ENCODE assay signal across 30 cellular contexts in the genomic region with DNA sequence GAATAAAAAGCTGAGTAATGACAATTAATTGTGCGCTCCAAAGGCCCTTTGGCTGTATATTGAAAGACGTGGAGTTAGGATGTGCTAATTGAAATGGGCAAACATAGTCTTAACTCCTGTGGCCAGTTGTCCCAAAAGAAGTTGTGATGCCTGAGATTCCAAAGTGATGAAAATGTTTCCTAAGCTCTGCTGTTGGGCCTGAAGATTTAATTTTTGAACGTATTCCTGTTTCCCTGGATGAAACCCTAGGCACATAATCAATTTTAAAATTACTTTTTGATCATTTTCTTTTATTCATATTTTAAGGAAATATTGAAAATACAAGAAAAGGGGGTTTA.
"Had no signal": no experiment of that assay in that cellular context is flagged by ENCODE, and none has a peak within 500 bp of the region (broad histone marks: within the 10 kb centered on the region; RNA-seq: fewer than 3 reads in every experiment).

No MANE protein-coding gene starts in this region.

- DNase-seq: activated CD4-positive, alpha-beta memory T cell treated with anti-CD3 and anti-CD28 coated beads for 36 hours; activated CD4-positive, alpha-beta T cell treated with anti-CD3 and anti-CD28 coated beads for 48 hours; activated CD8-positive, alpha-beta memory T cell treated with anti-CD3 and anti-CD28 coated beads, Interleukin-2, amount 50 U/mL, for 4 hours; activated effector memory CD4-positive, alpha-beta T cell treated with anti-CD3 and anti-CD28 coated beads, Interleukin-2, amount 50 U/mL, for 16 hours; activated naive CD4-positive, alpha-beta T cell treated with anti-CD3 and anti-CD28 coated beads for 36 hours; activated naive CD8-positive, alpha-beta T cell treated with anti-CD3 and anti-CD28 coated beads for 36 hours; activated T-cell treated with anti-CD3 and anti-CD28 coated beads, Interleukin-2, amount 50 U/mL, for 1 hour; caudate nucleus; cortex of kidney; effector memory CD8-positive, alpha-beta T cell; erythroblast; head of caudate nucleus; hippocampal formation; immature natural killer cell; naive thymus-derived CD8-positive, alpha-beta T cell; nucleus accumbens; psoas muscle; spleen; T-helper 9 cell; upper lobe of left lung; WERI-Rb-1 had no signal

- H3K79me2 ChIP-seq: parathyroid adenoma had no signal

- H3K4me3 ChIP-seq: psoas muscle, spleen, upper lobe of left lung had no signal

- H3K9ac ChIP-seq: parathyroid adenoma had no signal

- H3K27ac Mint-ChIP-seq: activated CD4-positive, alpha-beta memory T cell treated with anti-CD3 and anti-CD28 coated beads for 36 hours; activated naive CD4-positive, alpha-beta T cell treated with anti-CD3 and anti-CD28 coated beads for 36 hours; activated naive CD8-positive, alpha-beta T cell treated with anti-CD3 and anti-CD28 coated beads for 36 hours; activated T-helper 1 cell treated with anti-CD3 and anti-CD28 coated beads, Interleukin-12 subunit alpha, Interleukin-12 subunit beta, Interleukin-2, Interleukin-4 antibody, amounts not matched to agents 30 ng/mL and 10 ng/mL and 1 ng/mL, durations not matched to agents 14 hours and 24 hours and 36 hours; effector memory CD8-positive, alpha-beta T cell; immature natural killer cell; memory B cell; naive thymus-derived CD8-positive, alpha-beta T cell; stimulated activated naive CD8-positive, alpha-beta T cell treated with anti-CD3 and anti-CD28 coated beads, Interleukin-15, Interleukin-2, amounts not matched to agents 100 ng/mL and 50 ng/mL, for 24 hours; T-helper 1 cell treated with Interleukin-12 subunit alpha and Interleukin-12 subunit beta and Interleukin-4 antibody, amounts not matched to agents 30 μg/mL and 1 μg/mL, for 36 hours had no signal

- H3K36me3 Mint-ChIP-seq: activated CD4-positive, alpha-beta memory T cell treated with anti-CD3 and anti-CD28 coated beads for 36 hours; activated naive CD8-positive, alpha-beta T cell treated with anti-CD3 and anti-CD28 coated beads for 36 hours; immature natural killer cell; memory B cell; naive thymus-derived CD8-positive, alpha-beta T cell had no signal

- H3K36me3 ChIP-seq: spleen, upper lobe of left lung, WERI-Rb-1 had no signal

- H3K4me1 Mint-ChIP-seq: activated naive CD8-positive, alpha-beta T cell treated with anti-CD3 and anti-CD28 coated beads for 36 hours; immature natural killer cell; memory B cell; naive thymus-derived CD8-positive, alpha-beta T cell; neural crest cell had no signal

- ATAC-seq: activated CD4-positive, CD25-positive, alpha-beta regulatory T cell treated with anti-CD3 and anti-CD28 coated beads, Interleukin-2, amount 50 U/mL, for 24 hours; effector memory CD8-positive, alpha-beta T cell; naive thymus-derived CD8-positive, alpha-beta T cell; psoas muscle had no signal

- H3K9me3 Mint-ChIP-seq: activated CD4-positive, alpha-beta memory T cell treated with anti-CD3 and anti-CD28 coated beads for 36 hours; activated naive CD4-positive, alpha-beta T cell treated with anti-CD3 and anti-CD28 coated beads for 36 hours; activated naive CD8-positive, alpha-beta T cell treated with anti-CD3 and anti-CD28 coated beads for 36 hours; activated T-helper 1 cell treated with anti-CD3 and anti-CD28 coated beads, Interleukin-12 subunit alpha, Interleukin-12 subunit beta, Interleukin-2, Interleukin-4 antibody, amounts not matched to agents 30 ng/mL and 10 ng/mL and 1 ng/mL, durations not matched to agents 14 hours and 24 hours and 36 hours; effector memory CD8-positive, alpha-beta T cell; immature natural killer cell; memory B cell; naive thymus-derived CD8-positive, alpha-beta T cell; neural crest cell; stimulated activated naive CD8-positive, alpha-beta T cell treated with anti-CD3 and anti-CD28 coated beads, Interleukin-15, Interleukin-2, amounts not matched to agents 100 ng/mL and 50 ng/mL, for 24 hours; T-helper 1 cell treated with Interleukin-12 subunit alpha and Interleukin-12 subunit beta and Interleukin-4 antibody, amounts not matched to agents 30 μg/mL and 1 μg/mL, for 36 hours had no signal

- FAIRE-seq: astrocyte, TTC549 had no signal

- H3K4me3 Mint-ChIP-seq: activated CD4-positive, alpha-beta memory T cell treated with anti-CD3 and anti-CD28 coated beads for 36 hours; activated naive CD4-positive, alpha-beta T cell treated with anti-CD3 and anti-CD28 coated beads for 36 hours; activated naive CD8-positive, alpha-beta T cell treated with anti-CD3 and anti-CD28 coated beads for 36 hours; activated T-helper 1 cell treated with anti-CD3 and anti-CD28 coated beads, Interleukin-12 subunit alpha, Interleukin-12 subunit beta, Interleukin-2, Interleukin-4 antibody, amounts not matched to agents 30 ng/mL and 10 ng/mL and 1 ng/mL, durations not matched to agents 14 hours and 24 hours and 36 hours; effector memory CD8-positive, alpha-beta T cell; immature natural killer cell; memory B cell; naive thymus-derived CD8-positive, alpha-beta T cell; neural crest cell; stimulated activated naive CD8-positive, alpha-beta T cell treated with anti-CD3 and anti-CD28 coated beads, Interleukin-15, Interleukin-2, amounts not matched to agents 100 ng/mL and 50 ng/mL, for 24 hours; T-helper 1 cell treated with Interleukin-12 subunit alpha and Interleukin-12 subunit beta and Interleukin-4 antibody, amounts not matched to agents 30 μg/mL and 1 μg/mL, for 36 hours had no signal

- H3K27ac ChIP-seq: parathyroid adenoma, psoas muscle, spleen, upper lobe of left lung, WERI-Rb-1 had no signal

- H3K27me3 ChIP-seq: upper lobe of left lung had no signal

- H3K9me3 ChIP-seq: psoas muscle, spleen, upper lobe of left lung had no signal

- H3K4me1 ChIP-seq: parathyroid adenoma, psoas muscle, spleen, upper lobe of left lung had no signal

- H2AFZ ChIP-seq: parathyroid adenoma had no signal
